Comparison of ENCODE assay signal across 10 cellular contexts in genomic region chr3:143825513-143825912, GRCh38. TPM values are rescaled to one million over a fixed set of nuclear protein-coding genes. Genes with fewer than 3 reads are reported as not detected.
A peak's percentile ranks its signal among the peaks of the same experiment; 100 is the strongest.
DNase-seq lines count a peak whose midpoint lies in the region; ATAC-seq and TF ChIP-seq lines count a peak whose summit lies in the region.
"Had no signal": no experiment of that assay in that cellular context is flagged by ENCODE, and none has a peak within 500 bp of the region (broad histone marks: within the 10 kb centered on the region; RNA-seq: fewer than 3 reads in every experiment).

No MANE protein-coding gene starts in this region.

- peak; percentile 30 for DNase-seq in stimulated activated CD4-positive, alpha-beta T cell treated with anti-CD3 and anti-CD28 coated beads, Interleukin-4, amount 100 ng/mL, for 24 hours
- DNase-seq in stimulated activated CD4-positive, alpha-beta T cell treated with anti-CD3 and anti-CD28 coated beads, Interleukin-1b, Interleukin-23, amount 100 ng/mL, for 48 hours, result no peak
- DNase-seq in UCSD-AML1 (lab: John Stamatoyannopoulos, UW; ENCODE audit: unreplicated experiment) (no peak), T1000 (lab: John Stamatoyannopoulos, UW) (no peak), lower leg skin (ENCODE audit: low spot score in 2 of 2) (no peak), neuronal stem cell (ENCODE audit: low spot score) (no peak)
- DNase-seq: stimulated activated naive CD4-positive, alpha-beta T cell treated with Interleukin-2 at 50 U/mL for 16 hours had no signal

- H2BK12ac ChIP-seq in neuronal stem cell (ENCODE audit: low read length), result no peak overlapping the region

- H2BK5ac ChIP-seq in neuronal stem cell (ENCODE audit: low read length), result no peak overlapping the region

- H2AK5ac ChIP-seq in neuronal stem cell (ENCODE audit: low read depth, low read length), result no peak overlapping the region

- H3K18ac ChIP-seq in neuronal stem cell (ENCODE audit: low read length), result no peak overlapping the region

- no peak for TF ChIP-seq POLR2A in lower leg skin (IDR thresholded peaks at IDR 0.05)

- H3K27ac Mint-ChIP-seq in activated T-helper 17 cell treated with anti-CD3 and anti-CD28 coated beads, Interleukin-2, amount 50 U/mL, for 72 hours, result peak overlapping the region; percentile 28

- H3K36me3 ChIP-seq in neuronal stem cell (replicated peaks in 1 of 2; ENCODE audit: control insufficient read depth in 2 of 2, insufficient read depth in 2 of 2, low read length in 2 of 2), result no peaks in the 10 kb centered on the region

- no peak overlapping the region for H3K14ac ChIP-seq in neuronal stem cell (ENCODE audit: low read length)

- no peak overlapping the region for H3K4ac ChIP-seq in neuronal stem cell (ENCODE audit: low read length)

- H3K4me1 Mint-ChIP-seq in activated T-helper 17 cell treated with anti-CD3 and anti-CD28 coated beads, Interleukin-2, amount 50 U/mL, for 72 hours, result peaks cover 33% of the 10 kb centered on the region

- intact Hi-C loops in lower leg skin (cut with DNase I; ENCODE audit: low total_unique reads), result no loop called here

- H3K4me3 Mint-ChIP-seq in activated T-helper 17 cell treated with anti-CD3 and anti-CD28 coated beads, Interleukin-2, amount 50 U/mL, for 72 hours, result peak overlapping the region; percentile 73
- H3K4me3 Mint-ChIP-seq: nephron had no signal

- H3K4me3 ChIP-seq in lower leg skin (ENCODE audit: low read depth, poor library complexity, severe bottlenecking) (no peak overlapping the region), neuronal stem cell (ENCODE audit: low read length in 2 of 2) (no peak overlapping the region)

- TF ChIP-seq CTCF in lower leg skin (IDR thresholded peaks at IDR 0.05), result no peak

- ATAC-seq in HG03039 (IDR thresholded peaks at IDR 0.05; ENCODE audit: unreplicated experiment), result peak; percentile 43
- peak; percentile 87 for ATAC-seq in activated T-helper 17 cell treated with anti-CD3 and anti-CD28 coated beads, Interleukin-2, amount 50 U/mL, for 72 hours (replicated peaks)

- H3K79me1 ChIP-seq in neuronal stem cell (ENCODE audit: low read depth, low read length), result no peaks in the 10 kb centered on the region

- H3K23ac ChIP-seq in neuronal stem cell (ENCODE audit: low read depth, low read length, poor library complexity), result no peak overlapping the region

- H3K27me3 Mint-ChIP-seq in activated T-helper 17 cell treated with anti-CD3 and anti-CD28 coated beads, Interleukin-2, amount 50 U/mL, for 72 hours, result no peaks in the 10 kb centered on the region

- H2BK120ac ChIP-seq in neuronal stem cell (ENCODE audit: low read depth, low read length), result no peak overlapping the region

- 56 to 68% methylated on average over 3 of the region's 3 CpGs for WGBS in lower leg skin, 2 donors
- no CpG with 5 or more reads among the region's 3 CpGs for WGBS in neuronal stem cell (ENCODE audit: extremely low coverage in 2 of 2, insufficient read length in 2 of 2, insufficient replicate concordance in 1 of 2), 2 donors

- peaks cover 4% of the 10 kb centered on the region for H3K9me3 Mint-ChIP-seq in activated T-helper 17 cell treated with anti-CD3 and anti-CD28 coated beads, Interleukin-2, amount 50 U/mL, for 72 hours
- H3K9me3 Mint-ChIP-seq: nephron had no signal

- no peak overlapping the region for H2BK15ac ChIP-seq in neuronal stem cell (ENCODE audit: low read length)

- no peak overlapping the region for H4K91ac ChIP-seq in neuronal stem cell (ENCODE audit: low read depth, low read length, poor library complexity)

- H3K4me1 ChIP-seq in neuronal stem cell (ENCODE audit: control insufficient read depth in 2 of 2, insufficient read depth in 1 of 2, low read depth in 1 of 2, low read length in 2 of 2), result peaks cover 0 to 4% of the 10 kb centered on the region in 2 donors

- H3K9ac ChIP-seq in neuronal stem cell (ENCODE audit: low read depth, low read length, poor library complexity), result no peak overlapping the region

- H3K27ac ChIP-seq in neuronal stem cell (replicated peaks; ENCODE audit: low read length), result no peak overlapping the region

- H3K36me3 Mint-ChIP-seq in activated T-helper 17 cell treated with anti-CD3 and anti-CD28 coated beads, Interleukin-2, amount 50 U/mL, for 72 hours (ENCODE audit: low read depth), result no peaks in the 10 kb centered on the region

- no peak overlapping the region for H2AFZ ChIP-seq in neuronal stem cell (ENCODE audit: low read length)

- H3K4me2 ChIP-seq in neuronal stem cell (ENCODE audit: insufficient read depth, low read length, poor library complexity, severe bottlenecking), result no peak overlapping the region

- no peaks in the 10 kb centered on the region for H3K27me3 ChIP-seq in neuronal stem cell (ENCODE audit: control insufficient read depth in 3 of 3, insufficient read depth in 3 of 3, low read depth in 1 of 3, low read length in 3 of 3)

- H4K8ac ChIP-seq in neuronal stem cell (ENCODE audit: low read depth, low read length), result no peak overlapping the region

- no peaks in the 10 kb centered on the region for H3K9me3 ChIP-seq in neuronal stem cell (replicated peaks in 1 of 2; ENCODE audit: control insufficient read depth in 2 of 2, insufficient read depth in 1 of 2, low read depth in 1 of 2, low read length in 2 of 2)

RNA-seq across cellular contexts. Expression of gene SLC9A9, which starts 22.8 kb away (rescaled TPM):
- total RNA-seq in activated T-helper 17 cell treated with anti-CD3 and anti-CD28 coated beads, Interleukin-2, amount 50 U/mL, for 72 hours, result 10 to 100 TPM in 1 of 2 donors, 1 to 10 TPM in 1; 4.0 to 15.2 TPM
- 10 to 100 TPM; 14.6 to 40.8 (median 23.7) TPM for total RNA-seq in lower leg skin
- 0.52 TPM for polyA plus RNA-seq in neuronal stem cell (2013, experiment 1 of 2)
- 0.51 TPM for polyA plus RNA-seq in neuronal stem cell (2013, experiment 2 of 2)
